12 cellular contexts compared by ENCODE assay signal in genomic region chr12:11969437-11970154, GRCh38.
DNase-seq lines count a peak whose midpoint lies in the region; ATAC-seq lines count a peak whose summit lies in the region.
"Had no signal": no experiment of that assay in that cellular context is flagged by ENCODE, and none has a peak within 500 bp of the region (broad histone marks: within the 10 kb centered on the region; RNA-seq: fewer than 3 reads in every experiment).

No MANE protein-coding gene starts in this region.

- H3K36me3 Mint-ChIP-seq in activated T-cell treated with anti-CD3 and anti-CD28 coated beads, Interleukin-2, amount 50 U/mL, for 24 hours (ENCODE audit: low read depth): no peaks in the 10 kb centered on the region
- H3K36me3 Mint-ChIP-seq: CD14-positive monocyte had no signal

- H3K9me3 ChIP-seq in HAP-1: no peaks in the 10 kb centered on the region

- ATAC-seq in GM18861 (IDR thresholded peaks at IDR 0.05; ENCODE audit: unreplicated experiment) (peak; percentile 84), GM21576 (IDR thresholded peaks at IDR 0.05; ENCODE audit: unreplicated experiment) (peak; percentile 78), HG03342 (IDR thresholded peaks at IDR 0.05; ENCODE audit: unreplicated experiment) (peak; percentile 77)

- H3K36me3 ChIP-seq in HAP-1 (replicated peaks): no peaks in the 10 kb centered on the region

- H3K4me1 ChIP-seq in HAP-1: no peaks in the 10 kb centered on the region

- H3K4me3 Mint-ChIP-seq in activated T-cell treated with anti-CD3 and anti-CD28 coated beads, Interleukin-2, amount 50 U/mL, for 24 hours: no peak overlapping the region
- H3K4me3 Mint-ChIP-seq: CD14-positive monocyte; T-helper 2 cell treated with Interferon-gamma antibody and Interleukin-4, amounts not matched to agents 5 μg/mL and 100 μg/mL, for 36 hours had no signal

- in situ Hi-C loops in HAP-1 (cut with MboI; ENCODE audit: low sequenced_read_pairs): no loop called here

- H3K4me3 ChIP-seq in HAP-1: no peak overlapping the region
- H3K4me3 ChIP-seq: hepatocyte had no signal

- H3K27me3 ChIP-seq in HAP-1 (ENCODE audit: low read depth): no peaks in the 10 kb centered on the region
- H3K27me3 ChIP-seq: hepatocyte had no signal

- DNase-seq in iPS DF 4.7 (ENCODE audit: extremely low read depth, low spot score) (peak; percentile 16), activated gamma-delta T cell (lab: John Stamatoyannopoulos, UW) (no peak), HAP-1 (ENCODE audit: low spot score in 2 of 2) (no peak), GDM1 (lab: John Stamatoyannopoulos, UW) (no peak)
- DNase-seq in activated T-cell treated with anti-CD3 and anti-CD28 coated beads, Interleukin-2, amount 50 U/mL, for 24 hours: no peak
- DNase-seq: aorta had no signal

- H3K9me3 Mint-ChIP-seq in activated T-cell treated with anti-CD3 and anti-CD28 coated beads, Interleukin-2, amount 50 U/mL, for 24 hours: no peaks in the 10 kb centered on the region
- H3K9me3 Mint-ChIP-seq: T-helper 2 cell treated with Interferon-gamma antibody and Interleukin-4, amounts not matched to agents 5 μg/mL and 100 μg/mL, for 36 hours had no signal

- H3K4me1 Mint-ChIP-seq in activated T-cell treated with anti-CD3 and anti-CD28 coated beads, Interleukin-2, amount 50 U/mL, for 24 hours (ENCODE audit: low read depth): peaks cover 5% of the 10 kb centered on the region
- H3K4me1 Mint-ChIP-seq: CD14-positive monocyte had no signal

- H3K27ac Mint-ChIP-seq in activated T-cell treated with anti-CD3 and anti-CD28 coated beads, Interleukin-2, amount 50 U/mL, for 24 hours: no peak overlapping the region
- H3K27ac Mint-ChIP-seq: CD14-positive monocyte; T-helper 2 cell treated with Interferon-gamma antibody and Interleukin-4, amounts not matched to agents 5 μg/mL and 100 μg/mL, for 36 hours had no signal

- no peaks in the 10 kb centered on the region for H3K27me3 Mint-ChIP-seq in activated T-cell treated with anti-CD3 and anti-CD28 coated beads, Interleukin-2, amount 50 U/mL, for 24 hours
